In genomic region chr1:201019321-201019977, GRCh38 we compare ENCODE assay signal across 8 cellular contexts. TPM values are rescaled to one million over a fixed set of nuclear protein-coding genes. Genes with fewer than 3 reads are reported as not detected.
DNase-seq lines count a peak whose midpoint lies in the region; ATAC-seq and TF ChIP-seq lines count a peak whose summit lies in the region.

No MANE protein-coding gene starts in this region.

- RAD21 ChIA-PET in HCT116 (lab: Charles Lee; ENCODE audit: low non-redundant PET in 1 of 2, low total read pairs in 2 of 2, uncharacterized antibody in 2 of 2, unreplicated experiment in 2 of 2) = no interaction called here

- no peak overlapping the region for H2BK5ac ChIP-seq in neuronal stem cell (ENCODE audit: low read length)

- no peaks in the 10 kb centered on the region for H4K20me1 ChIP-seq in HCT116 (ENCODE audit: insufficient read depth)
- no peaks in the 10 kb centered on the region for H4K20me1 ChIP-seq in MM.1S (ENCODE audit: insufficient read depth, low read length)

- H3K27me3 Mint-ChIP-seq in activated CD4-positive, alpha-beta T cell treated with anti-CD3 and anti-CD28 coated beads for 36 hours = no peaks in the 10 kb centered on the region

- H3K27me3 ChIP-seq in HCT116 (ENCODE audit: insufficient read depth, low read length) (no peaks in the 10 kb centered on the region), MM.1S (replicated peaks; ENCODE audit: insufficient read depth, low read length) (no peaks in the 10 kb centered on the region), neuronal stem cell (ENCODE audit: control insufficient read depth in 3 of 3, insufficient read depth in 3 of 3, low read depth in 1 of 3, low read length in 3 of 3) (peaks cover 0 to 6% (median 0%) of the 10 kb centered on the region in 3 experiments)

- H3K36me3 Mint-ChIP-seq in activated CD4-positive, alpha-beta T cell treated with anti-CD3 and anti-CD28 coated beads for 36 hours (ENCODE audit: low read depth) = peaks cover 18% of the 10 kb centered on the region

- BruUV-seq in HCT116 (replicated peaks; lab: Mats Ljungman, UMichigan) = TSS peak; percentile 98

- H3K27ac ChIP-seq in HCT116 (ENCODE audit: low read depth, low read length) (no peak overlapping the region), MM.1S (ENCODE audit: low read length) (peak overlapping the region; percentile 95), cingulate gyrus (ENCODE audit: low read depth, low read length) (peak overlapping the region; percentile 48), neuronal stem cell (replicated peaks; ENCODE audit: low read length) (no peak overlapping the region)

- peak overlapping the region; percentile 99 for H3K27ac Mint-ChIP-seq in activated CD4-positive, alpha-beta T cell treated with anti-CD3 and anti-CD28 coated beads for 36 hours

- TF ChIP-seq RAD21 in HCT116 (IDR thresholded peaks at IDR 0.05; ENCODE audit: low read depth) = no peak

- H3K9me2 ChIP-seq in HCT116 (ENCODE audit: insufficient read depth) (no peaks in the 10 kb centered on the region), MM.1S (replicated peaks; ENCODE audit: insufficient read depth, low read length) (no peaks in the 10 kb centered on the region)

- no peak overlapping the region for H4K91ac ChIP-seq in neuronal stem cell (ENCODE audit: low read depth, low read length, poor library complexity)

- H3K9ac ChIP-seq in HCT116 (ENCODE audit: low read length) (no peak overlapping the region), MM.1S (ENCODE audit: low read length) (peak overlapping the region; percentile 72), neuronal stem cell (ENCODE audit: low read depth, low read length, poor library complexity) (no peak overlapping the region)

- no peak for ATAC-seq in HCT116
- ATAC-seq in activated CD4-positive, alpha-beta T cell treated with anti-CD3 and anti-CD28 coated beads for 36 hours = peak; percentile 75

- H3K79me1 ChIP-seq in neuronal stem cell (ENCODE audit: low read depth, low read length) = no peaks in the 10 kb centered on the region

- H3K4me1 ChIP-seq in HCT116 (ENCODE audit: control insufficient read depth in 1 of 2, insufficient read depth in 2 of 2, low read length in 2 of 2) (peaks cover 13 to 42% of the 10 kb centered on the region in 2 experiments; a peak in 3 of 4 replicates), MM.1S (ENCODE audit: low read length) (peaks cover 48% of the 10 kb centered on the region), neuronal stem cell (ENCODE audit: control insufficient read depth in 2 of 2, insufficient read depth in 1 of 2, low read depth in 1 of 2, low read length in 2 of 2) (peaks cover 35 to 36% of the 10 kb centered on the region in 2 donors)

- no peak overlapping the region for H3K18ac ChIP-seq in neuronal stem cell (ENCODE audit: low read length)

- H2BK12ac ChIP-seq in neuronal stem cell (ENCODE audit: low read length) = no peak overlapping the region

- no CpG with 5 or more reads among the region's 5 CpGs for WGBS in neuronal stem cell (ENCODE audit: extremely low coverage in 2 of 2, insufficient read length in 2 of 2, insufficient replicate concordance in 1 of 2), 2 donors

- peak overlapping the region; percentile 81 for H2AK5ac ChIP-seq in neuronal stem cell (ENCODE audit: low read depth, low read length)

- CTCF ChIA-PET in HCT116 (lab: Charles Lee) = interaction anchor here (0.7 to 2.3 kb wide), 7 partner anchors 9 to 397 kb away, joined by 3 to 16 read pairs (median 3); no protein-coding TSS in a partner anchor
- CTCF ChIA-PET in activated CD4-positive, alpha-beta T cell treated with anti-CD3 and anti-CD28 coated beads for 36 hours (lab: Charles Lee) = interaction anchor here (0.5 to 1.9 kb wide), 18 partner anchors 10 to 395 kb away, joined by 3 to 12 read pairs (median 4); no protein-coding TSS in a partner anchor

- peak overlapping the region; percentile 43 for H3K4me2 ChIP-seq in HCT116 (ENCODE audit: low read length)
- peak overlapping the region; percentile 95 for H3K4me2 ChIP-seq in MM.1S (ENCODE audit: low read depth, low read length)
- no peak overlapping the region for H3K4me2 ChIP-seq in neuronal stem cell (ENCODE audit: insufficient read depth, low read length, poor library complexity, severe bottlenecking)

- H3K9me3 ChIP-seq in HCT116 (ENCODE audit: control insufficient read depth in 1 of 2, insufficient read depth in 1 of 2, low read depth in 1 of 2, low read length in 2 of 2) = no peaks in the 10 kb centered on the region
- no peaks in the 10 kb centered on the region for H3K9me3 ChIP-seq in MM.1S (replicated peaks; ENCODE audit: insufficient read depth, low read length)
- H3K9me3 ChIP-seq in neuronal stem cell (replicated peaks in 1 of 2; ENCODE audit: control insufficient read depth in 2 of 2, insufficient read depth in 1 of 2, low read depth in 1 of 2, low read length in 2 of 2) = no peaks in the 10 kb centered on the region

- intact Hi-C loops in HCT116 (cut with micrococcal nuclease) = no loop called here
- intact Hi-C loops in activated CD4-positive, alpha-beta T cell treated with anti-CD3 and anti-CD28 coated beads for 36 hours (cut with DNase I, micrococcal nuclease) = loop anchor here in 1 of 2 experiments (1.0 to 10.0 kb wide), 7 partner anchors 135 to 935 kb away; partner anchors contain the start of genes CSRP1, IPO9, KIF14 and TIMM17A

- H3K4me1 Mint-ChIP-seq in activated CD4-positive, alpha-beta T cell treated with anti-CD3 and anti-CD28 coated beads for 36 hours = peaks cover 78% of the 10 kb centered on the region

- POLR2A ChIA-PET in HCT116 (lab: Charles Lee) = interaction anchor here (0.9 kb wide), 1 partner anchor 94 kb away, joined by 4 read pairs; no protein-coding TSS in a partner anchor
- POLR2A ChIA-PET in activated CD4-positive, alpha-beta T cell treated with anti-CD3 and anti-CD28 coated beads for 36 hours (lab: Charles Lee) = interaction anchor here (0.6 kb wide), 1 partner anchor 397 kb away, joined by 3 read pairs; no protein-coding TSS in a partner anchor

- H3K4ac ChIP-seq in neuronal stem cell (ENCODE audit: low read length) = no peak overlapping the region

- TF ChIP-seq POLR2A in HCT116 (IDR thresholded peaks at IDR 0.05; ENCODE audit: borderline replicate concordance, extremely low read depth, insufficient read depth, insufficient read length) = no peak

- H3K79me2 ChIP-seq in HCT116 (ENCODE audit: insufficient read depth, low read length) (no peaks in the 10 kb centered on the region), MM.1S (ENCODE audit: low read length) (peaks cover 79% of the 10 kb centered on the region)

- no peak overlapping the region for H3K23ac ChIP-seq in neuronal stem cell (ENCODE audit: low read depth, low read length, poor library complexity)

- H3F3A ChIP-seq in MM.1S (ENCODE audit: insufficient read depth, low read length) = peaks cover 39% of the 10 kb centered on the region

- H2BK120ac ChIP-seq in neuronal stem cell (ENCODE audit: low read depth, low read length) = no peak overlapping the region

- H3K4me3 ChIP-seq in HCT116 (replicated peaks in 1 of 2; ENCODE audit: low read depth in 1 of 2, low read length in 2 of 2) (no peak overlapping the region), MM.1S (ENCODE audit: low read length) (peak overlapping the region; percentile 12), neuronal stem cell (ENCODE audit: low read length in 2 of 2) (no peak overlapping the region)

- H4K8ac ChIP-seq in neuronal stem cell (ENCODE audit: low read depth, low read length) = no peak overlapping the region

- DNase-seq in GM10266 (ENCODE audit: extremely low spot score) (peak; percentile 94), HCT116 (ENCODE audit: low read depth, low spot score) (peak; percentile 49), MM.1S (peak; percentile 98), neuronal stem cell (ENCODE audit: low spot score) (no peak), NCI-H2227 (lab: John Stamatoyannopoulos, UW; ENCODE audit: unreplicated experiment) (no peak), NCI-H446 (lab: John Stamatoyannopoulos, UW) (no peak)
- peak; percentile 96 for DNase-seq in activated CD4-positive, alpha-beta T cell treated with anti-CD3 and anti-CD28 coated beads for 36 hours

- no peak overlapping the region for H2BK15ac ChIP-seq in neuronal stem cell (ENCODE audit: low read length)

- no peak overlapping the region for H3K14ac ChIP-seq in neuronal stem cell (ENCODE audit: low read length)

- TF ChIP-seq CTCF in GM10266 (IDR thresholded peaks at IDR 0.05; ENCODE audit: control insufficient read depth, insufficient read depth, low read depth, missing control alignments) (no peak), HCT116 (IDR thresholded peaks at IDR 0.05 in 2 of 3, conservative IDR thresholded peaks at IDR 0.05 in 1 of 3; ENCODE audit: borderline replicate concordance in 1 of 3, insufficient read depth in 1 of 3, low read depth in 2 of 3, low read length in 2 of 3) (no peak), MM.1S (IDR thresholded peaks at IDR 0.05; ENCODE audit: low read length) (no peak)

- H2AFZ ChIP-seq in HCT116 (ENCODE audit: low read depth, low read length, poor library complexity, severe bottlenecking) = no peak overlapping the region
- no peak overlapping the region for H2AFZ ChIP-seq in MM.1S (ENCODE audit: low read length)
- no peak overlapping the region for H2AFZ ChIP-seq in neuronal stem cell (ENCODE audit: low read length)

- no peaks in the 10 kb centered on the region for H3K9me3 Mint-ChIP-seq in activated CD4-positive, alpha-beta T cell treated with anti-CD3 and anti-CD28 coated beads for 36 hours (ENCODE audit: low read depth)

- H3K36me3 ChIP-seq in HCT116 (ENCODE audit: control insufficient read depth in 1 of 2, insufficient read depth in 2 of 2, low read length in 2 of 2) (no peaks in the 10 kb centered on the region), MM.1S (replicated peaks; ENCODE audit: insufficient read depth, low read length) (no peaks in the 10 kb centered on the region), neuronal stem cell (replicated peaks in 1 of 2; ENCODE audit: control insufficient read depth in 2 of 2, insufficient read depth in 2 of 2, low read length in 2 of 2) (peaks cover 0 to 1% of the 10 kb centered on the region in 2 donors)

- peak overlapping the region; percentile 99 for H3K4me3 Mint-ChIP-seq in activated CD4-positive, alpha-beta T cell treated with anti-CD3 and anti-CD28 coated beads for 36 hours

TF ChIP-seq in HCT116, 20 proteins besides CTCF, POLR2A, EP300 and RAD21:
- TF ChIP-seq ZFX (IDR thresholded peaks at IDR 0.05) = 0 out of 2 replicates have a peak, but pooled peaks have one; percentile 16
- TF ChIP-seq SRF (IDR thresholded peaks at IDR 0.05; ENCODE audit: low read depth) = no peak
- peak; percentile 43; the same call in 1 of the 2 replicates for TF ChIP-seq SP1 (IDR thresholded peaks at IDR 0.05; ENCODE audit: low read depth)
- TF ChIP-seq EZH2 (IDR thresholded peaks at IDR 0.05) = no peak
- peak; percentile 67 for TF ChIP-seq POLR2AphosphoS5 (IDR thresholded peaks at IDR 0.05; ENCODE audit: low read depth, low read length)
TF ChIP-seq in HCT116: peak in this region for 3.

RNA-seq across cellular contexts. Expression of gene KIF21B, which starts 4.1 kb away (rescaled TPM):
- total RNA-seq in HCT116 (2021; ENCODE audit: unreplicated experiment) = 6.1 TPM
- 7.3 and 7.5 TPM in 2 replicates for polyA plus RNA-seq in HCT116 (2012)
- total RNA-seq in activated CD4-positive, alpha-beta T cell treated with anti-CD3 and anti-CD28 coated beads for 36 hours = 10 to 100 TPM; 62.8 to 67.1 TPM
- polyA plus RNA-seq in neuronal stem cell (2013, experiment 1 of 2) = 8.0 TPM
- polyA plus RNA-seq in neuronal stem cell (2013, experiment 2 of 2) = 8.0 TPM

Comparison
In these comparisons a context has a peak if more than half of its experiments do, and no peak if none do; other contexts are left out.
1. DNase-seq: peak in GM10266 (single experiment), HCT116 (single experiment), MM.1S (single experiment) and activated CD4-positive, alpha-beta T cell treated with anti-CD3 and anti-CD28 coated beads for 36 hours (single experiment); none in neuronal stem cell (single experiment), NCI-H2227 (single experiment) and NCI-H446 (0 of 2).
2. H3K27ac ChIP-seq: peak in MM.1S (single experiment) and cingulate gyrus (single experiment); none in HCT116 (single experiment) and neuronal stem cell (single experiment).